ENCODE assay signal across 19 cellular contexts in the genomic region with DNA sequence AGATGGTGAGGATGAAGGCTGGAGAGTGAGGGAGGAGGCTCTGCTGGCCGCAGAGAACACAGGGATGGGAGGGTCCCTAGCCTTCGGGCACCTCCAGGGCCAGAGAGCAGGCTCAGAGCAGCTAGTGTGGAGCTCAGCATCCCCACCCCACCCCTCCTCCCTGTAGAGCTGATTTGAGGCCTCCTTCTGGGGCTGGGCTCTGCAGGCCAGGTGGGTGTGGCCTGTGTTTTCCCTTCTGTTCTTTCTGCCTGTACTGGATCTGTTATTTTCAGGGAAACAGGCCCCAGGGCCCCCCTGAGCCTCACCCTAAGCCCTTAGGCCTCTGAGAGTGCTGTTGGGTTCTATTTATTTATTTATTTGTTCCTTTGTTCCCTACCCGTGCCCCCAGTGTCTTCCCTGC.
"Had no signal": no experiment of that assay in that cellular context is flagged by ENCODE, and none has a peak within 500 bp of the region (broad histone marks: within the 10 kb centered on the region; RNA-seq: fewer than 3 reads in every experiment).

No MANE protein-coding gene starts in this region.

- H3K36me3 Mint-ChIP-seq: activated naive CD8-positive, alpha-beta T cell treated with anti-CD3 and anti-CD28 coated beads, Interleukin-2, amount 10 ng/mL, durations not matched to agents 7 days and 5 days had no signal

- ATAC-seq: pancreas had no signal

- H3K4me3 Mint-ChIP-seq: activated CD4-positive, alpha-beta T cell treated with anti-CD3 and anti-CD28 coated beads, Interleukin-2, amount 10 ng/mL, durations not matched to agents 7 days and 5 days; activated naive CD8-positive, alpha-beta T cell treated with anti-CD3 and anti-CD28 coated beads, Interleukin-2, amount 10 ng/mL, durations not matched to agents 7 days and 5 days; activated T-helper 1 cell treated with anti-CD3 and anti-CD28 coated beads, Interleukin-12 subunit alpha, Interleukin-12 subunit beta, Interleukin-2, Interleukin-4 antibody, amounts not matched to agents 30 ng/mL and 10 ng/mL and 1 ng/mL, durations not matched to agents 14 hours and 24 hours and 36 hours; dendritic cell treated with granulocyte-macrophage colony-stimulating factor and Interleukin-4, amounts not matched to agents 40 ng/mL and 50 ng/mL, for 4 days; neural crest cell; stimulated activated naive B cell treated with anti-CD40 and anti-IgM and Interleukin-4, amounts not matched to agents 10 μg/mL and 1 μg/mL and 100 μg/mL, for 72 hours had no signal

- H3K27ac Mint-ChIP-seq: activated naive CD8-positive, alpha-beta T cell treated with anti-CD3 and anti-CD28 coated beads, Interleukin-2, amount 10 ng/mL, durations not matched to agents 7 days and 5 days; activated T-helper 1 cell treated with anti-CD3 and anti-CD28 coated beads, Interleukin-12 subunit alpha, Interleukin-12 subunit beta, Interleukin-2, Interleukin-4 antibody, amounts not matched to agents 30 ng/mL and 10 ng/mL and 1 ng/mL, durations not matched to agents 14 hours and 24 hours and 36 hours; dendritic cell treated with granulocyte-macrophage colony-stimulating factor and Interleukin-4, amounts not matched to agents 40 ng/mL and 50 ng/mL, for 4 days; stimulated activated naive B cell treated with anti-CD40 and anti-IgM and Interleukin-4, amounts not matched to agents 10 μg/mL and 1 μg/mL and 100 μg/mL, for 72 hours had no signal

- DNase-seq: activated CD4-positive, alpha-beta T cell treated with anti-CD3 and anti-CD28 coated beads, Interleukin-2, amount 10 ng/mL, durations not matched to agents 7 days and 5 days; activated CD4-positive, CD25-positive, alpha-beta regulatory T cell; activated CD8-positive, alpha-beta memory T cell treated with anti-CD3 and anti-CD28 coated beads for 24 hours; activated naive CD4-positive, alpha-beta T cell; activated naive CD8-positive, alpha-beta T cell treated with anti-CD3 and anti-CD28 coated beads, Interleukin-2, amount 10 ng/mL, durations not matched to agents 7 days and 5 days; aorta; cerebellar nuclear complex; foreskin melanocyte; heart right ventricle; stimulated activated CD4-positive, alpha-beta T cell treated with anti-CD3 and anti-CD28 coated beads, Interleukin-1b, Interleukin-23, amount 100 ng/mL, for 48 hours; stimulated activated naive B cell treated with anti-CD40 and anti-IgM and Interleukin-4, amounts not matched to agents 10 μg/mL and 1 μg/mL and 100 μg/mL, for 72 hours; T-helper 2 cell; transverse colon had no signal

- H3K27me3 Mint-ChIP-seq: activated CD4-positive, alpha-beta T cell treated with anti-CD3 and anti-CD28 coated beads, Interleukin-2, amount 10 ng/mL, durations not matched to agents 7 days and 5 days had no signal

- H3K27ac ChIP-seq: breast epithelium, epithelial cell of prostate, heart right ventricle, pancreas, transverse colon had no signal

- H3K9me3 Mint-ChIP-seq: activated CD4-positive, alpha-beta T cell treated with anti-CD3 and anti-CD28 coated beads, Interleukin-2, amount 10 ng/mL, durations not matched to agents 7 days and 5 days; activated naive CD8-positive, alpha-beta T cell treated with anti-CD3 and anti-CD28 coated beads, Interleukin-2, amount 10 ng/mL, durations not matched to agents 7 days and 5 days; activated T-helper 1 cell treated with anti-CD3 and anti-CD28 coated beads, Interleukin-12 subunit alpha, Interleukin-12 subunit beta, Interleukin-2, Interleukin-4 antibody, amounts not matched to agents 30 ng/mL and 10 ng/mL and 1 ng/mL, durations not matched to agents 14 hours and 24 hours and 36 hours; dendritic cell treated with granulocyte-macrophage colony-stimulating factor and Interleukin-4, amounts not matched to agents 40 ng/mL and 50 ng/mL, for 4 days; neural crest cell; stimulated activated naive B cell treated with anti-CD40 and anti-IgM and Interleukin-4, amounts not matched to agents 10 μg/mL and 1 μg/mL and 100 μg/mL, for 72 hours had no signal
